In the genomic region with DNA sequence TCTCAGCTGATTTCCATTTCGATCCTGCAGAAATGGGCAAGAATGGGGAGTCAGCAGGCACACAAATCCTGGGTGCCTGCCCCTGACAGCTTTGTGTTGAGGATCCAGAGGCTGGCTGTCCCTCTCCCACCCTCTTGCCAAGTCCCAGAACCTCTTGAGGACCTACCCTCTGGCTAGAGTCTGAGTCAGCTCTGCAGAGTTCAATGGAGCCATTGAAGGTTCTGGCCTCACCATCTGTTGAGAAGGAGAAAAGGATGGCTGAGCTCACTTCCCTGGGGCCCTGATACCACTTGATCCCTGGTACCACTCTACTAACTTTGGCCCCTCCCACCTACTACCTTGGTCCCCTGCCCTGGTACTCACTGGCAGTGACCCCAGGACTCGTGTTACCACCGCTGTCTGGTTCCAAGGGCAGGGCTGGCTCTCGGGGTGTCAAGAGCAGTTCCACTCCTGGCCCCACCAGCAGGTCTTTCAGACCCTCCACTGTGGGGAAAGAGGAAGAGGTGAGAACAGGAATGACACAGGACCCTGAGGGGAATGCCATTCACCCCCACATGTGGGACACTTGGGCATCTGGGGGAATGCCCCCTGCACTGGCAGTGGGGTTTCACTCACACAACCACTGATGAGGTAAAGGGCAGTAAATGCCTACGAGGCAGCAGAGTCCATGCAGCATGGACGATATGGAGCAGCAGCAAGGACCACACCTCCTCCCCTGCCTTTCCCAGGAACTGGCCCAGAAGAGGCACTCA, we compare ENCODE assay signal across 19 cellular contexts. TPM values are rescaled to one million over a fixed set of nuclear protein-coding genes. Genes with fewer than 3 reads are reported as not detected.
DNase-seq lines count a peak whose midpoint lies in the region; ATAC-seq, FAIRE-seq and TF ChIP-seq lines count a peak whose summit lies in the region.
"Had no signal": no experiment of that assay in that cellular context is flagged by ENCODE, and none has a peak within 500 bp of the region (broad histone marks: within the 10 kb centered on the region; RNA-seq: fewer than 3 reads in every experiment).

No MANE protein-coding gene starts in this region.

- no peak for DNase-seq in activated naive CD4-positive, alpha-beta T cell treated with anti-CD3 and anti-CD28 coated beads, Interleukin-2, amount 10 ng/mL, durations not matched to agents 7 days and 5 days
- no peak for DNase-seq in activated naive CD4-positive, alpha-beta T cell treated with Interleukin-2 at 50 U/mL for 16 hours
- DNase-seq in kidney = peak; percentile 28
- DNase-seq in substantia nigra (lab: John Stamatoyannopoulos, UW) = no peak
- DNase-seq in G401 (ENCODE audit: low spot score) = no peak
- DNase-seq in NCI-H128 (lab: John Stamatoyannopoulos, UW; ENCODE audit: unreplicated experiment) = no peak
- DNase-seq: activated CD8-positive, alpha-beta memory T cell treated with anti-CD3 and anti-CD28 coated beads, Interleukin-2, amount 50 U/mL, for 4 hours; adrenal gland; NCI-H2081 treated with DMSO at 0.1 percent for 48 hours; NCI-H526; SJCRH30 had no signal

- H3K36me3 ChIP-seq in kidney (ENCODE audit: control insufficient read depth in 1 of 2, insufficient read depth in 2 of 2, low read length in 2 of 2) = peaks cover 12 to 27% of the 10 kb centered on the region in 2 donors

- H3K27ac ChIP-seq in kidney (ENCODE audit: low read depth in 2 of 2, low read length in 2 of 2) (no peak overlapping the region), substantia nigra (ENCODE audit: low read depth, low read length, poor library complexity, severe bottlenecking) (peak overlapping the region; percentile 49)
- H3K27ac ChIP-seq: adrenal gland, neural progenitor cell, SJCRH30 had no signal

- no peak overlapping the region for H3K9ac ChIP-seq in kidney (ENCODE audit: low read length in 2 of 2)
- H3K9ac ChIP-seq: neural progenitor cell had no signal

- TF ChIP-seq CTCF in kidney (IDR thresholded peaks at IDR 0.05; ENCODE audit: borderline replicate concordance, extremely low read depth, insufficient read depth) = no peak

- H3K27me3 Mint-ChIP-seq in activated naive CD4-positive, alpha-beta T cell treated with anti-CD3 and anti-CD28 coated beads, Interleukin-2, amount 10 ng/mL, durations not matched to agents 7 days and 5 days = no peaks in the 10 kb centered on the region
- no peaks in the 10 kb centered on the region for H3K27me3 Mint-ChIP-seq in activated T-helper 17 cell treated with anti-CD3 and anti-CD28 coated beads, Interleukin-2, amount 50 U/mL, for 72 hours
- H3K27me3 Mint-ChIP-seq: central memory CD8-positive, alpha-beta T cell had no signal

- CTCF ChIA-PET in activated naive CD4-positive, alpha-beta T cell treated with anti-CD3 and anti-CD28 coated beads, Interleukin-2, amount 10 ng/mL, durations not matched to agents 7 days and 5 days (lab: Charles Lee) = no interaction called here

- intact Hi-C loops in kidney (cut with DNase I) = no loop called here

- no peaks in the 10 kb centered on the region for H3K4me1 ChIP-seq in kidney (ENCODE audit: control insufficient read depth in 1 of 2, insufficient read depth in 1 of 2, low read depth in 1 of 2, low read length in 2 of 2)
- H3K4me1 ChIP-seq: adrenal gland, neural progenitor cell, SJCRH30 had no signal

- no peak for ATAC-seq in activated T-helper 17 cell treated with anti-CD3 and anti-CD28 coated beads, Interleukin-2, amount 50 U/mL, for 72 hours (replicated peaks)
- ATAC-seq in GM18868 (IDR thresholded peaks at IDR 0.05; ENCODE audit: unreplicated experiment) = no peak

- no peaks in the 10 kb centered on the region for H3K9me3 ChIP-seq in kidney (ENCODE audit: control insufficient read depth in 1 of 2, low read length in 2 of 2)
- H3K9me3 ChIP-seq: adrenal gland, SJCRH30 had no signal

- H3K4me1 Mint-ChIP-seq in activated naive CD4-positive, alpha-beta T cell treated with anti-CD3 and anti-CD28 coated beads, Interleukin-2, amount 10 ng/mL, durations not matched to agents 7 days and 5 days = peaks cover 21% of the 10 kb centered on the region
- peaks cover 3% of the 10 kb centered on the region for H3K4me1 Mint-ChIP-seq in activated T-helper 17 cell treated with anti-CD3 and anti-CD28 coated beads, Interleukin-2, amount 50 U/mL, for 72 hours
- H3K4me1 Mint-ChIP-seq: neural progenitor cell had no signal

- FAIRE-seq in kidney (lab: Jason Lieb, UNC) = no peak
- FAIRE-seq: islet of Langerhans had no signal

- no peak overlapping the region for H3K4me3 Mint-ChIP-seq in activated naive CD4-positive, alpha-beta T cell treated with anti-CD3 and anti-CD28 coated beads, Interleukin-2, amount 10 ng/mL, durations not matched to agents 7 days and 5 days
- no peak overlapping the region for H3K4me3 Mint-ChIP-seq in activated T-helper 17 cell treated with anti-CD3 and anti-CD28 coated beads, Interleukin-2, amount 50 U/mL, for 72 hours
- H3K4me3 Mint-ChIP-seq: central memory CD8-positive, alpha-beta T cell; neural progenitor cell; T-helper 2 cell treated with Interferon-gamma antibody and Interleukin-4, amounts not matched to agents 5 μg/mL and 100 μg/mL, for 36 hours had no signal

- H3K36me3 Mint-ChIP-seq in activated naive CD4-positive, alpha-beta T cell treated with anti-CD3 and anti-CD28 coated beads, Interleukin-2, amount 10 ng/mL, durations not matched to agents 7 days and 5 days = peaks cover 53% of the 10 kb centered on the region
- H3K36me3 Mint-ChIP-seq in activated T-helper 17 cell treated with anti-CD3 and anti-CD28 coated beads, Interleukin-2, amount 50 U/mL, for 72 hours (ENCODE audit: low read depth) = peaks cover 99% of the 10 kb centered on the region

- H3K4me3 ChIP-seq in kidney (ENCODE audit: low read length in 2 of 2) = no peak overlapping the region
- H3K4me3 ChIP-seq: adrenal gland, neural progenitor cell, SJCRH30 had no signal

- H3K9me3 Mint-ChIP-seq in activated naive CD4-positive, alpha-beta T cell treated with anti-CD3 and anti-CD28 coated beads, Interleukin-2, amount 10 ng/mL, durations not matched to agents 7 days and 5 days = no peaks in the 10 kb centered on the region
- no peaks in the 10 kb centered on the region for H3K9me3 Mint-ChIP-seq in activated T-helper 17 cell treated with anti-CD3 and anti-CD28 coated beads, Interleukin-2, amount 50 U/mL, for 72 hours
- H3K9me3 Mint-ChIP-seq: central memory CD8-positive, alpha-beta T cell; neural progenitor cell; T-helper 2 cell treated with Interferon-gamma antibody and Interleukin-4, amounts not matched to agents 5 μg/mL and 100 μg/mL, for 36 hours had no signal

- in situ Hi-C loops in G401 (cut with HindIII; ENCODE audit: low sequenced_read_pairs) = no loop called here

- H3K27ac Mint-ChIP-seq in activated naive CD4-positive, alpha-beta T cell treated with anti-CD3 and anti-CD28 coated beads, Interleukin-2, amount 10 ng/mL, durations not matched to agents 7 days and 5 days = peak overlapping the region; percentile 35
- H3K27ac Mint-ChIP-seq in activated T-helper 17 cell treated with anti-CD3 and anti-CD28 coated beads, Interleukin-2, amount 50 U/mL, for 72 hours = peak overlapping the region; percentile 22
- H3K27ac Mint-ChIP-seq: neural progenitor cell; T-helper 2 cell treated with Interferon-gamma antibody and Interleukin-4, amounts not matched to agents 5 μg/mL and 100 μg/mL, for 36 hours had no signal

RNA-seq across cellular contexts. Expression of gene RXFP4, which starts 10.5 kb away (rescaled TPM):
- not detected for total RNA-seq in activated T-helper 17 cell treated with anti-CD3 and anti-CD28 coated beads, Interleukin-2, amount 50 U/mL, for 72 hours
- not detected for total RNA-seq in kidney
- polyA plus RNA-seq in kidney (ENCODE audit: insufficient read depth, low read depth, low replicate concordance) = 0.32 TPM
- not detected in 2 replicates for total RNA-seq in G401 (2014; rRNA removed; shearing (Covaris generic))
- total RNA-seq: adrenal gland, mesenteric fat pad, renal cortical epithelial cell had no signal
- polyA plus RNA-seq: adrenal gland had no signal

RNA-seq across cellular contexts. Expression of gene KHDC4, which starts 17.7 kb away (rescaled TPM):
- 100 to 1,000 TPM in 1 of 2 donors, 10 to 100 TPM in 1; 67.5 to 109 TPM for total RNA-seq in activated T-helper 17 cell treated with anti-CD3 and anti-CD28 coated beads, Interleukin-2, amount 50 U/mL, for 72 hours
- 57.4 TPM for total RNA-seq in kidney
- 19.8 TPM for polyA plus RNA-seq in kidney (ENCODE audit: insufficient read depth, low read depth, low replicate concordance)
- 30.0 and 52.6 TPM in 2 replicates for total RNA-seq in G401 (2014; rRNA removed; shearing (Covaris generic))

RNA-seq across cellular contexts. Expression of gene ARHGEF2, which starts 26.4 kb away (rescaled TPM):
- 100 to 1,000 TPM; 108 to 205 TPM for total RNA-seq in activated T-helper 17 cell treated with anti-CD3 and anti-CD28 coated beads, Interleukin-2, amount 50 U/mL, for 72 hours
- 99.6 TPM for total RNA-seq in kidney
- polyA plus RNA-seq in kidney (ENCODE audit: insufficient read depth, low read depth, low replicate concordance) = 32.3 TPM
- total RNA-seq in G401 (2014; rRNA removed; shearing (Covaris generic)) = 20.3 and 35.9 TPM in 2 replicates

RNA-seq across cellular contexts. Expression of gene RIT1, which starts 40.8 kb away (rescaled TPM):
- 10 to 100 TPM; 28.1 to 79.8 TPM for total RNA-seq in activated T-helper 17 cell treated with anti-CD3 and anti-CD28 coated beads, Interleukin-2, amount 50 U/mL, for 72 hours
- total RNA-seq in kidney = 40.8 TPM
- polyA plus RNA-seq in kidney (ENCODE audit: insufficient read depth, low read depth, low replicate concordance) = 33.2 TPM
- total RNA-seq in G401 (2014; rRNA removed; shearing (Covaris generic)) = 22.6 and 43.9 TPM in 2 replicates
